8 cellular contexts compared by ENCODE assay signal in the genomic region with DNA sequence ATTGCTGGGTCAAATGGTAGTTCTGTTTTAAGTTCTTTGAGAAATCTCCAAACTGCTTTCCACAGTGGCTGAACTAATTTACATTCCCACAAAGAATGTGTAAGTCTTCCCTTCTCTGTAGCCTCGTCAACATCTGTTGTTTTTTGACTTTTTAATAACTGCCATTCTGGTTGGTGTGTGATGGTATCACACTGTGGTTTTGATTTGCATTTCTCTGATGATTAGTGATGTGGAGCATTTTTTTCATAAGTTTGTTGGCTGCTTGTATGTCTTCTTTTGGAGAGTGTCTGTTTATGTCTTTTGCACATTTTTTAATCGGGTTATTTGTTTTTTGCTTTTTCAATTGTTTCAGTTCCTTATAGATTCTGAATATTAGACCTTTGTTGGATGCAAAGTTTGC.
A peak's percentile ranks its signal among the peaks of the same experiment; 100 is the strongest.
DNase-seq lines count a peak whose midpoint lies in the region; ATAC-seq and TF ChIP-seq lines count a peak whose summit lies in the region.
"Not testable (repeated sequence)": the region's sequence is repeated elsewhere in the genome, so short reads cannot be mapped to it uniquely, and the experiment has no call there.

No MANE protein-coding gene starts in this region.

- H3K9me3 Mint-ChIP-seq in activated T-cell treated with anti-CD3 and anti-CD28 coated beads, Interleukin-2, amount 50 U/mL, for 24 hours; effector memory CD8-positive, alpha-beta T cell; stimulated activated naive CD8-positive, alpha-beta T cell treated with anti-CD3 and anti-CD28 coated beads, Interleukin-15, Interleukin-2, amounts not matched to agents 100 ng/mL and 50 ng/mL, for 24 hours: not testable (repeated sequence)

- not testable (repeated sequence) for H3K9ac ChIP-seq in BLaER1, KMS-11

- H3K4me3 Mint-ChIP-seq in activated T-cell treated with anti-CD3 and anti-CD28 coated beads, Interleukin-2, amount 50 U/mL, for 24 hours, result not testable (repeated sequence)
- H3K4me3 Mint-ChIP-seq in effector memory CD8-positive, alpha-beta T cell, result peak overlapping the region; percentile 2 to 7
- peak overlapping the region; percentile 10 for H3K4me3 Mint-ChIP-seq in stimulated activated naive CD8-positive, alpha-beta T cell treated with anti-CD3 and anti-CD28 coated beads, Interleukin-15, Interleukin-2, amounts not matched to agents 100 ng/mL and 50 ng/mL, for 24 hours

- H3K4me1 ChIP-seq in BLaER1 (peaks cover 46% of the 10 kb centered on the region), KMS-11 (ENCODE audit: low read depth, poor library complexity, severe bottlenecking) (peaks cover 61% of the 10 kb centered on the region)

- peaks cover 56% of the 10 kb centered on the region for H3K9me3 ChIP-seq in BLaER1

- peaks cover 14% of the 10 kb centered on the region for H3K36me3 ChIP-seq in BLaER1
- H3K36me3 ChIP-seq in KMS-11 (ENCODE audit: insufficient read depth), result not testable (repeated sequence)

- H3K4me3 ChIP-seq in BLaER1; KMS-11 (IDR thresholded peaks at IDR 0.05; ENCODE audit: insufficient read depth, low read depth, low read length): not testable (repeated sequence)

- H3K4me1 Mint-ChIP-seq in activated T-cell treated with anti-CD3 and anti-CD28 coated beads, Interleukin-2, amount 50 U/mL, for 24 hours (ENCODE audit: low read depth), result peaks cover 12% of the 10 kb centered on the region
- peaks cover 13 to 16% of the 10 kb centered on the region in 2 donors for H3K4me1 Mint-ChIP-seq in effector memory CD8-positive, alpha-beta T cell (ENCODE audit: low read depth in 2 of 2)
- H3K4me1 Mint-ChIP-seq in stimulated activated naive CD8-positive, alpha-beta T cell treated with anti-CD3 and anti-CD28 coated beads, Interleukin-15, Interleukin-2, amounts not matched to agents 100 ng/mL and 50 ng/mL, for 24 hours (ENCODE audit: low read depth), result peaks cover 30% of the 10 kb centered on the region

- not testable (repeated sequence) for H2AFZ ChIP-seq in KMS-11 (ENCODE audit: low read depth)

- not testable (repeated sequence) for TF ChIP-seq CTCF in KMS-11 (conservative IDR thresholded peaks at IDR 0.05; ENCODE audit: low read depth, low read length)

- not testable (repeated sequence) for H3K79me2 ChIP-seq in KMS-11 (ENCODE audit: insufficient read depth, low read depth)

- not testable (repeated sequence) for DNase-seq in activated T-cell treated with anti-CD3 and anti-CD28 coated beads, Interleukin-2, amount 50 U/mL, for 24 hours; effector memory CD8-positive, alpha-beta T cell

- H3K4me2 ChIP-seq in BLaER1 (peak overlapping the region; percentile 27), KMS-11 (peak overlapping the region; percentile 39)

- H3K27me3 Mint-ChIP-seq in activated T-cell treated with anti-CD3 and anti-CD28 coated beads, Interleukin-2, amount 50 U/mL, for 24 hours; effector memory CD8-positive, alpha-beta T cell; stimulated activated naive CD8-positive, alpha-beta T cell treated with anti-CD3 and anti-CD28 coated beads, Interleukin-15, Interleukin-2, amounts not matched to agents 100 ng/mL and 50 ng/mL, for 24 hours: not testable (repeated sequence)

- peak overlapping the region; percentile 8 for H3K27ac Mint-ChIP-seq in activated T-cell treated with anti-CD3 and anti-CD28 coated beads, Interleukin-2, amount 50 U/mL, for 24 hours
- peak overlapping the region in 1 of 2 donors; percentile 54 for H3K27ac Mint-ChIP-seq in effector memory CD8-positive, alpha-beta T cell
- H3K27ac Mint-ChIP-seq in stimulated activated naive CD8-positive, alpha-beta T cell treated with anti-CD3 and anti-CD28 coated beads, Interleukin-15, Interleukin-2, amounts not matched to agents 100 ng/mL and 50 ng/mL, for 24 hours, result peak overlapping the region; percentile 1

- not testable (repeated sequence) for H3K36me3 Mint-ChIP-seq in activated T-cell treated with anti-CD3 and anti-CD28 coated beads, Interleukin-2, amount 50 U/mL, for 24 hours (ENCODE audit: low read depth); effector memory CD8-positive, alpha-beta T cell (ENCODE audit: insufficient read depth); stimulated activated naive CD8-positive, alpha-beta T cell treated with anti-CD3 and anti-CD28 coated beads, Interleukin-15, Interleukin-2, amounts not matched to agents 100 ng/mL and 50 ng/mL, for 24 hours (ENCODE audit: low read depth)

- H3K27ac ChIP-seq in BLaER1 (0 out of 2 replicates have a peak overlapping the region, but pooled peaks have one; percentile 20), KMS-11 (peak overlapping the region; percentile 17; the same call in 1 of the 2 replicates)

- ATAC-seq in GM18520 (IDR thresholded peaks at IDR 0.05; ENCODE audit: unreplicated experiment), result peak; percentile 46
- peak; percentile 62 for ATAC-seq in HG02798 (IDR thresholded peaks at IDR 0.05; ENCODE audit: poor library complexity, unreplicated experiment)
- peak; percentile 46 for ATAC-seq in effector memory CD8-positive, alpha-beta T cell (replicated peaks)

- not testable (repeated sequence) for H3K27me3 ChIP-seq in BLaER1; KMS-11 (ENCODE audit: insufficient read depth, low read depth)

- not testable (repeated sequence) for H4K20me1 ChIP-seq in BLaER1; KMS-11 (ENCODE audit: insufficient read depth)

- TF ChIP-seq POLR2A in Raji (IDR thresholded peaks at IDR 0.05; ENCODE audit: insufficient read depth, low read depth, low read length), result 0 out of 2 replicates have a peak, but pooled peaks have one; percentile 6
